ENCODE assay signal across 28 cellular contexts in genomic region chr3:196936288-196936687, GRCh38. TPM values are rescaled to one million over a fixed set of nuclear protein-coding genes. Genes with fewer than 3 reads are reported as not detected.
DNase-seq lines count a peak whose midpoint lies in the region; ATAC-seq and TF ChIP-seq lines count a peak whose summit lies in the region.
"Had no signal": no experiment of that assay in that cellular context is flagged by ENCODE, and none has a peak within 500 bp of the region (broad histone marks: within the 10 kb centered on the region; RNA-seq: fewer than 3 reads in every experiment).

No MANE protein-coding gene starts in this region.

- WGBS in IMR-90 (ENCODE audit: extremely low coverage in 2 of 2, insufficient read length in 1 of 2), 2 experiments, result 80% methylated on average over 1 of the region's 3 CpGs; no CpG with 5 or more reads in 1 of the 2 experiments

- TF ChIP-seq CTCF in IMR-90 (conservative IDR thresholded peaks at IDR 0.05; ENCODE audit: low read depth, low read length), result no peak
- TF ChIP-seq CTCF in osteocyte (IDR thresholded peaks at IDR 0.05), result no peak

- H3K4ac ChIP-seq in IMR-90 (ENCODE audit: low read depth, low read length), result no peak overlapping the region

- H3K27ac Mint-ChIP-seq in activated T-cell treated with anti-CD3 and anti-CD28 coated beads, Interleukin-2, amount 50 U/mL, for 24 hours, result peak overlapping the region; percentile 84
- peak overlapping the region; percentile 63 for H3K27ac Mint-ChIP-seq in activated naive CD8-positive, alpha-beta T cell treated with anti-CD3 and anti-CD28 coated beads, Interleukin-2, amount 10 ng/mL, durations not matched to agents 7 days and 5 days
- peak overlapping the region; percentile 41 for H3K27ac Mint-ChIP-seq in osteocyte (ENCODE audit: unreplicated experiment)
- H3K27ac Mint-ChIP-seq: activated T-helper 17 cell treated with anti-CD3 and anti-CD28 coated beads, Interleukin-2, amount 50 U/mL, for 72 hours had no signal

- H2BK120ac ChIP-seq in IMR-90 (ENCODE audit: low read depth, low read length), result no peak overlapping the region

- no peaks in the 10 kb centered on the region for H3K9me3 Mint-ChIP-seq in activated T-cell treated with anti-CD3 and anti-CD28 coated beads, Interleukin-2, amount 50 U/mL, for 24 hours
- H3K9me3 Mint-ChIP-seq in activated naive CD8-positive, alpha-beta T cell treated with anti-CD3 and anti-CD28 coated beads, Interleukin-2, amount 10 ng/mL, durations not matched to agents 7 days and 5 days, result no peaks in the 10 kb centered on the region
- H3K9me3 Mint-ChIP-seq in osteocyte (ENCODE audit: unreplicated experiment), result no peaks in the 10 kb centered on the region
- H3K9me3 Mint-ChIP-seq: activated T-helper 17 cell treated with anti-CD3 and anti-CD28 coated beads, Interleukin-2, amount 50 U/mL, for 72 hours had no signal

- H3K4me2 ChIP-seq in IMR-90 (ENCODE audit: low read depth, low read length), result no peak overlapping the region
- H3K4me2 ChIP-seq: A549 had no signal

- in situ Hi-C loops in IMR-90 (cut with MboI; ENCODE audit: low sequenced_read_pairs), result no loop called here

- no peak overlapping the region for H2BK5ac ChIP-seq in IMR-90 (ENCODE audit: low read depth, low read length, poor library complexity, severe bottlenecking)

- no peak overlapping the region for H2BK20ac ChIP-seq in IMR-90 (ENCODE audit: low read depth, low read length)

- no peak overlapping the region for H2AFZ ChIP-seq in IMR-90 (replicated peaks; ENCODE audit: low read length, poor library complexity)

- H3K4me1 Mint-ChIP-seq in activated T-cell treated with anti-CD3 and anti-CD28 coated beads, Interleukin-2, amount 50 U/mL, for 24 hours (ENCODE audit: low read depth), result peaks cover 38% of the 10 kb centered on the region
- H3K4me1 Mint-ChIP-seq in activated naive CD8-positive, alpha-beta T cell treated with anti-CD3 and anti-CD28 coated beads, Interleukin-2, amount 10 ng/mL, durations not matched to agents 7 days and 5 days, result peaks cover 20% of the 10 kb centered on the region
- H3K4me1 Mint-ChIP-seq in osteocyte (ENCODE audit: unreplicated experiment), result peaks cover 15% of the 10 kb centered on the region

- H3K56ac ChIP-seq in IMR-90 (ENCODE audit: extremely low read depth, insufficient read depth, low read length), result no peak overlapping the region

- no peak overlapping the region for H2BK15ac ChIP-seq in IMR-90 (ENCODE audit: low read depth, low read length)

- H4K8ac ChIP-seq in IMR-90 (ENCODE audit: low read depth in 2 of 2, low read length in 2 of 2), result no peak overlapping the region

- no peaks in the 10 kb centered on the region for H3K27me3 Mint-ChIP-seq in activated T-cell treated with anti-CD3 and anti-CD28 coated beads, Interleukin-2, amount 50 U/mL, for 24 hours
- no peaks in the 10 kb centered on the region for H3K27me3 Mint-ChIP-seq in activated naive CD8-positive, alpha-beta T cell treated with anti-CD3 and anti-CD28 coated beads, Interleukin-2, amount 10 ng/mL, durations not matched to agents 7 days and 5 days
- no peaks in the 10 kb centered on the region for H3K27me3 Mint-ChIP-seq in osteocyte (ENCODE audit: unreplicated experiment)
- H3K27me3 Mint-ChIP-seq: activated T-helper 17 cell treated with anti-CD3 and anti-CD28 coated beads, Interleukin-2, amount 50 U/mL, for 72 hours; CD4-positive, alpha-beta memory T cell had no signal

- H3K9me3 ChIP-seq in IMR-90 (ENCODE audit: control insufficient read depth, insufficient read depth, low read length), result no peaks in the 10 kb centered on the region
- H3K9me3 ChIP-seq: A549, pancreas had no signal

- CTCF ChIA-PET in IMR-90 (lab: Yijun Ruan, JAX), result no interaction called here

- peaks cover 3% of the 10 kb centered on the region for H3K4me1 ChIP-seq in IMR-90 (ENCODE audit: control insufficient read depth, insufficient read depth, low read length)

- no peak for ATAC-seq in IMR-90 (ENCODE audit: low read depth)
- ATAC-seq in activated naive CD8-positive, alpha-beta T cell treated with anti-CD3 and anti-CD28 coated beads, Interleukin-2, amount 10 ng/mL, durations not matched to agents 7 days and 5 days (ENCODE audit: low read depth), result no peak
- no peak for ATAC-seq in HG03565 (IDR thresholded peaks at IDR 0.05; ENCODE audit: unreplicated experiment)
- ATAC-seq in GM18502 (IDR thresholded peaks at IDR 0.05; ENCODE audit: poor library complexity, unreplicated experiment), result no peak
- ATAC-seq: A549; activated T-helper 17 cell treated with anti-CD3 and anti-CD28 coated beads, Interleukin-2, amount 50 U/mL, for 72 hours; left colon; pancreas had no signal

- H3K18ac ChIP-seq in IMR-90 (ENCODE audit: low read depth, low read length), result no peak overlapping the region

- no peak overlapping the region for H4K91ac ChIP-seq in IMR-90 (ENCODE audit: insufficient read depth, low read depth, low read length)

- POLR2A ChIA-PET in IMR-90 (lab: Charles Lee; ENCODE audit: unreplicated experiment), result no interaction called here
- POLR2A ChIA-PET in activated naive CD8-positive, alpha-beta T cell treated with anti-CD3 and anti-CD28 coated beads, Interleukin-2, amount 10 ng/mL, durations not matched to agents 7 days and 5 days (lab: Charles Lee), result no interaction called here

- no peak overlapping the region for H3K4me3 Mint-ChIP-seq in activated T-cell treated with anti-CD3 and anti-CD28 coated beads, Interleukin-2, amount 50 U/mL, for 24 hours
- H3K4me3 Mint-ChIP-seq in activated naive CD8-positive, alpha-beta T cell treated with anti-CD3 and anti-CD28 coated beads, Interleukin-2, amount 10 ng/mL, durations not matched to agents 7 days and 5 days, result no peak overlapping the region
- no peak overlapping the region for H3K4me3 Mint-ChIP-seq in osteocyte (ENCODE audit: unreplicated experiment)
- H3K4me3 Mint-ChIP-seq: activated T-helper 17 cell treated with anti-CD3 and anti-CD28 coated beads, Interleukin-2, amount 50 U/mL, for 72 hours; CD4-positive, alpha-beta memory T cell had no signal

- TF ChIP-seq POLR2A in IMR-90 (IDR thresholded peaks at IDR 0.05; ENCODE audit: low read depth, low read length), result no peak

- BruUV-seq in IMR-90 (replicated peaks; lab: Mats Ljungman, UMichigan), result TSS peak; percentile 88

- no peak for TF ChIP-seq RAD21 in IMR-90 (IDR thresholded peaks at IDR 0.05; ENCODE audit: low read length)

- H3K36me3 Mint-ChIP-seq in activated T-cell treated with anti-CD3 and anti-CD28 coated beads, Interleukin-2, amount 50 U/mL, for 24 hours (ENCODE audit: low read depth), result peaks cover 98% of the 10 kb centered on the region
- H3K36me3 Mint-ChIP-seq in activated naive CD8-positive, alpha-beta T cell treated with anti-CD3 and anti-CD28 coated beads, Interleukin-2, amount 10 ng/mL, durations not matched to agents 7 days and 5 days, result peaks cover 45% of the 10 kb centered on the region
- peaks cover 50% of the 10 kb centered on the region for H3K36me3 Mint-ChIP-seq in osteocyte (ENCODE audit: unreplicated experiment)

- H4K20me1 ChIP-seq in IMR-90 (ENCODE audit: insufficient read depth, low read length), result peaks cover 6% of the 10 kb centered on the region; the same call in 1 of the 2 replicates

- H3K9ac ChIP-seq in IMR-90 (ENCODE audit: low read depth, low read length), result no peak overlapping the region

- peaks cover 46% of the 10 kb centered on the region for H3K36me3 ChIP-seq in IMR-90 (ENCODE audit: control insufficient read depth, insufficient read depth, low read length)

- intact Hi-C loops in IMR-90 (cut with micrococcal nuclease), result no loop called here

- peaks cover 19 to 32% of the 10 kb centered on the region in 2 experiments for H3K79me1 ChIP-seq in IMR-90 (ENCODE audit: low read depth in 1 of 2, low read length in 2 of 2)

- no peak overlapping the region for H3K27ac ChIP-seq in IMR-90 (ENCODE audit: insufficient read depth, low read length)
- H3K27ac ChIP-seq: A549, HL-60, pancreas, skin epidermis had no signal

- no peak overlapping the region for H3K14ac ChIP-seq in IMR-90 (replicated peaks; ENCODE audit: low read depth, low read length)

- DNase-seq in activated T-cell treated with anti-CD3 and anti-CD28 coated beads, Interleukin-2, amount 50 U/mL, for 24 hours, result no peak
- DNase-seq in activated T-cell treated with anti-CD3 and anti-CD28 coated beads, Interleukin-2, amount 50 U/mL, for 1 hour, result no peak
- DNase-seq in IMR-90, result no peak
- no peak for DNase-seq in activated naive CD8-positive, alpha-beta T cell treated with anti-CD3 and anti-CD28 coated beads, Interleukin-2, amount 10 ng/mL, durations not matched to agents 7 days and 5 days
- peak; percentile 5 for DNase-seq in osteocyte (ENCODE audit: extremely low spot score, unreplicated experiment)
- DNase-seq in HuH-7 (ENCODE audit: low spot score), result no peak
- DNase-seq: activated CD4-positive, alpha-beta T cell treated with anti-CD3 and anti-CD28 coated beads for 4 hours; activated naive CD4-positive, alpha-beta T cell treated with anti-CD3 and anti-CD28 coated beads, Interleukin-2, amount 50 U/mL, for 16 hours; aorta; CD4-positive, alpha-beta memory T cell; DMS 273 treated with DMSO at 0.1 percent for 48 hours; left colon; MV-4-11; NCI-H146; NCI-H2107; NCI-H345; NCI-H69; pancreas; retina; stimulated activated naive CD4-positive, alpha-beta T cell; SW 1271; T-helper 9 cell had no signal

- no peaks in the 10 kb centered on the region for H3K27me3 ChIP-seq in IMR-90 (ENCODE audit: control insufficient read depth, insufficient read depth, low read length)
- H3K27me3 ChIP-seq: pancreas had no signal

- no peak overlapping the region for H2AK5ac ChIP-seq in IMR-90 (ENCODE audit: low read depth, low read length)

- H3K23ac ChIP-seq in IMR-90 (ENCODE audit: low read depth, low read length), result no peak overlapping the region

- no peak overlapping the region for H3K4me3 ChIP-seq in IMR-90 (ENCODE audit: insufficient read depth, low read depth, low read length)
- H3K4me3 ChIP-seq: A549, pancreas, skin epidermis had no signal

- H4K5ac ChIP-seq in IMR-90 (ENCODE audit: low read depth, low read length), result no peak overlapping the region

- H3K9me1 ChIP-seq in IMR-90 (ENCODE audit: insufficient read depth, low read length), result no peaks in the 10 kb centered on the region; the same call in 1 of the 2 replicates

- H2AK9ac ChIP-seq in IMR-90 (replicated peaks; ENCODE audit: low read depth, low read length, poor library complexity), result no peak overlapping the region

- dilution Hi-C loops in IMR-90 (cut with HindIII; ENCODE audit: low sequenced_read_pairs, unreplicated experiment), result no loop called here

RNA-seq across cellular contexts. Expression of gene NCBP2, which starts 6.0 kb away (rescaled TPM):
- total RNA-seq in IMR-90 (2012; rRNA removed), result 42.8 and 71.4 TPM in 2 replicates
- polyA plus RNA-seq in IMR-90 (2012; rRNA removed), result 69.7 and 73.6 TPM in 2 replicates
- polyA plus RNA-seq in IMR-90 (2012; cell fraction: cytosol; rRNA removed), result 18.8 and 26.7 TPM in 2 replicates
- 13.1 and 47.9 TPM in 2 replicates for polyA plus RNA-seq in IMR-90 (2012; cell fraction: nucleus; rRNA removed; ENCODE audit: low replicate concordance)
- total RNA-seq in activated naive CD8-positive, alpha-beta T cell treated with anti-CD3 and anti-CD28 coated beads, Interleukin-2, amount 10 ng/mL, durations not matched to agents 7 days and 5 days, result 10 to 100 TPM; 53.0 to 55.8 TPM
- 59.5 and 66.1 TPM in 2 replicates for total RNA-seq in osteocyte

RNA-seq across cellular contexts. Expression of gene PIGZ, which starts 32.3 kb away (rescaled TPM):
- total RNA-seq in IMR-90 (2012; rRNA removed), result under 0.01 and 0.18 TPM in 2 replicates
- 0.73 and 0.86 TPM in 2 replicates for polyA plus RNA-seq in IMR-90 (2012; rRNA removed)
- polyA plus RNA-seq in IMR-90 (2012; cell fraction: cytosol; rRNA removed), result 0.34 and 1.1 TPM in 2 replicates
- polyA plus RNA-seq in IMR-90 (2012; cell fraction: nucleus; rRNA removed; ENCODE audit: low replicate concordance), result 2.6 and 3.5 TPM in 2 replicates
- 1 to 10 TPM; 1.4 TPM for total RNA-seq in activated naive CD8-positive, alpha-beta T cell treated with anti-CD3 and anti-CD28 coated beads, Interleukin-2, amount 10 ng/mL, durations not matched to agents 7 days and 5 days
- 7.9 and 9.5 TPM in 2 replicates for total RNA-seq in osteocyte
